Comparison of ENCODE assay signal across 8 cellular contexts in genomic region chr1:38559180-38559874, GRCh38.
DNase-seq lines count a peak whose midpoint lies in the region; ATAC-seq and TF ChIP-seq lines count a peak whose summit lies in the region.

No MANE protein-coding gene starts in this region.

- H3K27me3 ChIP-seq in adrenal gland: peaks cover 20% of the 10 kb centered on the region
- no peaks in the 10 kb centered on the region for H3K27me3 ChIP-seq in ovary

- H3K4me3 Mint-ChIP-seq in T-cell: peak overlapping the region; percentile 65 to 78 (median 72)

- H3K4me1 ChIP-seq in adrenal gland (replicated peaks in 1 of 2) (peaks cover 0 to 5% of the 10 kb centered on the region in 2 donors), ovary (ENCODE audit: insufficient read depth) (peaks cover 4% of the 10 kb centered on the region)

- WGBS in adrenal gland, 4 donors: 20 to 29% (median 27%) methylated on average over 26 to 39 of the region's 39 CpGs
- 8 to 10% (median 10%) methylated on average over 39 of the region's 39 CpGs for WGBS in ovary, 3 donors

- DNase-seq in DMS153 treated with DMSO at 0.1 percent for 48 hours (lab: John Stamatoyannopoulos, UW; ENCODE audit: unreplicated experiment): peak; percentile 59
- DNase-seq in T-cell: peak; percentile 67 to 96 (median 87)
- peak in 5 of 7 donors; percentile 12 to 53 (median 19) for DNase-seq in adrenal gland
- DNase-seq in ovary: peak in 4 of 5 donors; percentile 16 to 57 (median 24)
- peak; percentile 66 for DNase-seq in ureter (ENCODE audit: low spot score)
- DNase-seq in posterior cingulate gyrus: no peak
- DNase-seq in NCI-H1436 (lab: John Stamatoyannopoulos, UW): no peak

- TF ChIP-seq CTCF in adrenal gland (IDR thresholded peaks at IDR 0.05) (no peak), ovary (IDR thresholded peaks at IDR 0.05) (no peak)

- CTCF ChIA-PET in T-cell (lab: Charles Lee): interaction anchor here in 1 of 2 donors (0.7 kb wide), 1 partner anchor 16 kb away, joined by 3 read pairs; no protein-coding TSS in a partner anchor

- no peaks in the 10 kb centered on the region for H3K36me3 ChIP-seq in adrenal gland (replicated peaks in 1 of 2)
- H3K36me3 ChIP-seq in ovary: no peaks in the 10 kb centered on the region

- no peaks in the 10 kb centered on the region for H3K9me3 Mint-ChIP-seq in T-cell

- POLR2A ChIA-PET in T-cell (lab: Charles Lee): interaction anchor here in 1 of 2 donors (0.6 kb wide), 2 partner anchors 447 to 1355 kb away, joined by 3 read pairs; no protein-coding TSS in a partner anchor

- peak overlapping the region; percentile 81 to 89 for H3K27ac Mint-ChIP-seq in T-cell

- ATAC-seq in HG02571 (IDR thresholded peaks at IDR 0.05; ENCODE audit: unreplicated experiment) (peak; percentile 45), T-cell (replicated peaks in 1 of 4) (peak; percentile 92 to 96 (median 94))

- H3K9me3 ChIP-seq in adrenal gland (replicated peaks in 1 of 3) (no peaks in the 10 kb centered on the region), ovary (no peaks in the 10 kb centered on the region)

- H3K36me3 Mint-ChIP-seq in T-cell: no peaks in the 10 kb centered on the region

- H3K27ac ChIP-seq in adrenal gland: no peak overlapping the region
- H3K27ac ChIP-seq in ovary: no peak overlapping the region

- TF ChIP-seq POLR2A in adrenal gland (IDR thresholded peaks at IDR 0.05) (no peak), ovary (IDR thresholded peaks at IDR 0.05) (no peak)

- H3K4me1 Mint-ChIP-seq in T-cell: peaks cover 67 to 73% (median 70%) of the 10 kb centered on the region in 3 donors

- peak overlapping the region in 1 of 4 donors; percentile 21 for H3K4me3 ChIP-seq in adrenal gland
- H3K4me3 ChIP-seq in ovary: no peak overlapping the region

- intact Hi-C loops in adrenal gland (cut with DNase I) (no loop called here), ovary (cut with DNase I) (no loop called here), posterior cingulate gyrus (cut with DNase I) (no loop called here)

- TF ChIP-seq EP300 in ovary (IDR thresholded peaks at IDR 0.05): no peak

- H3K27me3 Mint-ChIP-seq in T-cell: peaks cover 19 to 21% of the 10 kb centered on the region in 2 donors

Comparison
In these comparisons a context has a peak if more than half of its experiments do, and no peak if none do; other contexts are left out.
1. DNase-seq: peak in DMS153 treated with DMSO at 0.1 percent for 48 hours (single experiment), T-cell (34 of 34), adrenal gland (5 of 7), ovary (4 of 5) and ureter (single experiment); none in posterior cingulate gyrus (0 of 10) and NCI-H1436 (single experiment).